7 cellular contexts compared by ENCODE assay signal in genomic region chr2:222320441-222321395, GRCh38. TPM values are rescaled to one million over a fixed set of nuclear protein-coding genes. Genes with fewer than 3 reads are reported as not detected.
DNase-seq lines count a peak whose midpoint lies in the region; TF ChIP-seq lines count a peak whose summit lies in the region.

No MANE protein-coding gene starts in this region.

- peaks cover 49% of the 10 kb centered on the region for H3K27me3 ChIP-seq in ectodermal cell (ENCODE audit: control insufficient read depth, insufficient read depth, low read length, poor library complexity, severe bottlenecking)

- H3K27ac Mint-ChIP-seq in nephron, result peak overlapping the region; percentile 95 to 99 (median 97)

- H3K27me3 Mint-ChIP-seq in nephron (ENCODE audit: low read depth), result peaks cover 63% of the 10 kb centered on the region

- H3K9me3 Mint-ChIP-seq in nephron, result no peaks in the 10 kb centered on the region

- H3K27ac ChIP-seq in ectodermal cell (ENCODE audit: insufficient read depth, low read depth, low read length, poor library complexity, severe bottlenecking), result no peak overlapping the region

- peak; percentile 46 for DNase-seq in GM13977 (ENCODE audit: low spot score)
- peak; percentile 60 for DNase-seq in NCI-H510A treated with DMSO at 0.1 percent for 48 hours (lab: John Stamatoyannopoulos, UW)
- DNase-seq in NCI-H2171 (lab: John Stamatoyannopoulos, UW), result no peak
- no peak for DNase-seq in NK-92 (lab: John Stamatoyannopoulos, UW; ENCODE audit: unreplicated experiment)
- no peak for DNase-seq in SKM-1 (lab: John Stamatoyannopoulos, UW; ENCODE audit: unreplicated experiment)

- no peaks in the 10 kb centered on the region for H3K4me1 ChIP-seq in ectodermal cell (ENCODE audit: control insufficient read depth, insufficient read depth, low read length)

- 5 to 8% methylated on average over 38 of the region's 38 CpGs for WGBS in ectodermal cell, 2 experiments

- no peaks in the 10 kb centered on the region for H3K9me3 ChIP-seq in ectodermal cell (ENCODE audit: control insufficient read depth, low read length)

- H3K4me1 Mint-ChIP-seq in nephron, result peaks cover 22% of the 10 kb centered on the region

- H3K36me3 Mint-ChIP-seq in nephron (ENCODE audit: low read depth), result no peaks in the 10 kb centered on the region

- in situ Hi-C loops in GM13977 (cut with MboI; ENCODE audit: low pct_unique_long_range_greater_than_20kb, low sequenced_read_pairs, unreplicated experiment), result loop anchor here (10.0 kb wide), 1 partner anchor 234 kb away; no protein-coding TSS in a partner anchor

- no peaks in the 10 kb centered on the region for H3K36me3 ChIP-seq in ectodermal cell (ENCODE audit: control insufficient read depth, insufficient read depth, low read length)

- TF ChIP-seq CTCF in GM13977 (IDR thresholded peaks at IDR 0.05; ENCODE audit: extremely low read depth, insufficient read depth, missing control alignments) (no peak), nephron (IDR thresholded peaks at IDR 0.05; ENCODE audit: unreplicated experiment in 3 of 3) (no peak)

- H3K4me3 Mint-ChIP-seq in nephron, result peak overlapping the region; percentile 94 to 96 (median 94)

- peak overlapping the region; percentile 70 for H3K4me3 ChIP-seq in ectodermal cell (ENCODE audit: insufficient read depth, low read depth, low read length)

RNA-seq across cellular contexts. Expression of gene PAX3, which starts 21.9 kb away (rescaled TPM):
- polyA plus RNA-seq in ectodermal cell (2013, experiment 1 of 4), result 164 TPM
- polyA plus RNA-seq in ectodermal cell (2013, experiment 2 of 4), result 167 TPM
- polyA plus RNA-seq in ectodermal cell (2013, experiment 3 of 4), result 111 TPM
- 125 TPM for polyA plus RNA-seq in ectodermal cell (2013, experiment 4 of 4)

Comparison
In these comparisons a context has a peak if more than half of its experiments do, and no peak if none do; other contexts are left out.
1. DNase-seq: peak in GM13977 (single experiment) and NCI-H510A treated with DMSO at 0.1 percent for 48 hours (single experiment); none in NCI-H2171 (single experiment), NK-92 (single experiment) and SKM-1 (single experiment).